Comparison of ENCODE assay signal across 1 cellular context in the genomic region with DNA sequence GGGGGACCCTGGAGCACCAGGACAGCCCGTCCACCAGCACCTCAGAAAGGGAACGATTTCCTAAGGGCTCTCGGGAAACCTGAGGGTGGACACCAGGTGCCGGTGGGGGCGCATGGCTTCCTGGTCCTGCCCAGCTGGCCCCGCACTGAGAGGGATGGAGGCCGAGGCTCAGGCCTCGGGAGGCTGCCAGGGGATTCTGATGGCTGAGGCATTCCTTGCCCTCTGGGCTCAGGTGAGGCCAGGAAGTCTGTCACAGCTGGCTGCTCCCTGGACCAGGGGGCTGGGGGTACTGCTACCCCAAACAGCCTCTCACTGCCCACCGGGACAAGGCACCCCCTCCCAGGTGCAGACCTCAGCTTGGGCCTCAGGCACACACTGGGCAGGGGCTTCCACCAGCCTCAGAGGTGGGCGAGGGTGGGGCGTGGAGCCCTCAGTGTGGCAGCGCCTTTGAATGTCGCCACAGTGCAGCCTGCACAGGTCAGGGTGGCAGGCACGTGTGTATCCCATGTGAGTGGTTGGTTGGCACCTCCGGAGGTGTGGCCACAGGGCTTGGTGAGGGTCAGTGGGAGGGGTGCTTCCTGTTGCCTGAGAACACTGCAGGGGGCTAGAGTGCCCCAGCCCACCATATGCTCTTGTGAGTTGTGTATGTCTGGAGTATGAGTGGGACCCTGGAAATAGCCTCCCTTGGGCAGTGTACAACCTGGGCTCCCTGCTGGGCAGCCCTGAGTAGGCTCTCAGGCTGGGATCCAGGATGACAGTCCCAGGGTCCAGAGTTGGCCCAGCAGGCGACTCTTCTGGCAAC.
TF ChIP-seq lines count a peak whose summit lies in the region.

No MANE protein-coding gene starts in this region.

TF ChIP-seq in K562, 482 proteins besides CTCF, POLR2A, EP300 and RAD21:
- TF ChIP-seq KAT8 (IDR thresholded peaks at IDR 0.05; ENCODE audit: low read depth) (no peak), ZBTB8A (IDR thresholded peaks at IDR 0.05; ENCODE audit: partially characterized antibody) (no peak), ZKSCAN8 (CRISPR knock-in tag; IDR thresholded peaks at IDR 0.05) (no peak), ZNF282 (CRISPR knock-in tag; IDR thresholded peaks at IDR 0.05) (no peak), POLR2G (IDR thresholded peaks at IDR 0.05; ENCODE audit: low read depth, low read length) (peak; percentile 22; the same call in 1 of the 2 replicates), EHMT2 (IDR thresholded peaks at IDR 0.05) (no peak)
TF ChIP-seq in K562: peak in this region for 1.
